ENCODE assay signal across 1 cellular context in genomic region chr6:108145639-108146038, GRCh38.
TF ChIP-seq lines count a peak whose summit lies in the region.

No MANE protein-coding gene starts in this region.

TF ChIP-seq in H1, 55 proteins besides CTCF, POLR2A, EP300 and RAD21:
- TF ChIP-seq E2F6 (IDR thresholded peaks at IDR 0.05) (no peak), CEBPB (IDR thresholded peaks at IDR 0.05; ENCODE audit: low read depth, low read length) (no peak), USF2 (IDR thresholded peaks at IDR 0.05; ENCODE audit: low read length) (0 out of 2 replicates have a peak, but pooled peaks have one; percentile 11)
TF ChIP-seq in H1: peak in this region for 1.
